Comparison of ENCODE assay signal across 8 cellular contexts in the genomic region with DNA sequence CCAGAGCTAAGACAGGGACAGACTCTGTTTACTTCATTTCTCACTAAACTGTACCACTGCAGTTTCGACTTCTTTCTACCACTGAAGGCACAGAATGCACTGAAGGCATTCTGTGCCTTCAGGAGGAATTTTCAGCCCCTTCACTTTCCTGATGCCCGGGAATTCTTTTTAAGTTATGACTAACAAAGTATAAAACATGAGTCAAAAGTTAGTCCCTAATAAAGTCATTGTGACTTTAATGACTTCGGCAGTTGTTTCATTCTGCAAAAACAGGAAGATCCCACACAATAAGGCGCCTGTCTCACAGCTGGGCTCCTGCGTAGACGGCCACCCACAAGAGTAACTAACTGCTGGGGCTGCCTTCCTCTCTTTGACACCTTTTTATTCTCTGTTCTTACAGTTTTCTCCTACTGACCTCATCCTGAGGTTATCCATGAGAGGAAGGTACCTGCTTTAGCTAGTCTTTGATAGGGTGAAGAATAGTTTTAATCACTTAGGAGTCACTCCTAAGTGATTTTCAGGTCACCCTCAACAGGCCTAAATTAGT.
DNase-seq lines count a peak whose midpoint lies in the region; ATAC-seq, FAIRE-seq and TF ChIP-seq lines count a peak whose summit lies in the region.

No MANE protein-coding gene starts in this region.

- H3K27ac Mint-ChIP-seq in activated T-cell treated with anti-CD3 and anti-CD28 coated beads, Interleukin-2, amount 50 U/mL, for 24 hours: peak overlapping the region; percentile 90

- no peaks in the 10 kb centered on the region for H3K27me3 Mint-ChIP-seq in activated T-cell treated with anti-CD3 and anti-CD28 coated beads, Interleukin-2, amount 50 U/mL, for 24 hours

- no peak overlapping the region for H2BK15ac ChIP-seq in H1 (ENCODE audit: low read length)

- no peak overlapping the region for H2BK120ac ChIP-seq in H1 (replicated peaks; ENCODE audit: low read depth, low read length)

- DNase-seq in activated T-cell treated with anti-CD3 and anti-CD28 coated beads, Interleukin-2, amount 50 U/mL, for 24 hours: no peak
- no peak for DNase-seq in activated T-cell treated with anti-CD3 and anti-CD28 coated beads, Interleukin-2, amount 50 U/mL, for 1 hour
- peak; percentile 46 for DNase-seq in T follicular helper cell (ENCODE audit: low read depth)
- no peak for DNase-seq in H1 (ENCODE audit: low read depth in 1 of 2, low spot score in 2 of 2)
- DNase-seq in pons (ENCODE audit: low spot score): peak; percentile 84
- DNase-seq in lower leg skin (ENCODE audit: low spot score in 2 of 2): no peak
- DNase-seq in D721Med (ENCODE audit: insufficient read length, low spot score): no peak

- H3K18ac ChIP-seq in H1 (ENCODE audit: extremely low read depth, low read length): no peak overlapping the region

- H2AFZ ChIP-seq in H1 (ENCODE audit: low read length): no peak overlapping the region

- H2BK20ac ChIP-seq in H1 (ENCODE audit: low read length): no peak overlapping the region

- no peaks in the 10 kb centered on the region for H3K23me2 ChIP-seq in H1 (ENCODE audit: low read depth, low read length)

- H3K79me1 ChIP-seq in H1 (ENCODE audit: low read depth, low read length): no peaks in the 10 kb centered on the region

- no peak for TF ChIP-seq RAD21 in H1 (IDR thresholded peaks at IDR 0.05 in 1 of 2, conservative IDR thresholded peaks at IDR 0.05 in 1 of 2; ENCODE audit: low read depth in 2 of 2, low read length in 2 of 2)

- no peaks in the 10 kb centered on the region for H3K9me3 Mint-ChIP-seq in activated T-cell treated with anti-CD3 and anti-CD28 coated beads, Interleukin-2, amount 50 U/mL, for 24 hours

- no peak overlapping the region for H2AK5ac ChIP-seq in H1 (ENCODE audit: low read depth, low read length)

- no peak overlapping the region; a peak in 1 of 8 replicates for H3K4me3 ChIP-seq in H1 (ENCODE audit: extremely low read depth in 1 of 4, insufficient read depth in 2 of 4, low read depth in 3 of 4, low read length in 4 of 4)
- no peak overlapping the region for H3K4me3 ChIP-seq in lower leg skin (ENCODE audit: low read depth, poor library complexity, severe bottlenecking)

- peak; percentile 46 for ATAC-seq in HG03097 (IDR thresholded peaks at IDR 0.05; ENCODE audit: low FRiP score, unreplicated experiment)

- H4K5ac ChIP-seq in H1 (ENCODE audit: insufficient read length, low read depth, low read length): peak overlapping the region; percentile 65

- no peak overlapping the region; the same call in 1 of the 2 replicates for H3K27ac ChIP-seq in H1 (ENCODE audit: low read depth, low read length)

- H4K8ac ChIP-seq in H1 (ENCODE audit: extremely low read depth, insufficient read depth, low read length): no peak overlapping the region

- H2BK5ac ChIP-seq in H1 (ENCODE audit: low read depth, low read length): no peak overlapping the region

- H3K4me1 Mint-ChIP-seq in activated T-cell treated with anti-CD3 and anti-CD28 coated beads, Interleukin-2, amount 50 U/mL, for 24 hours (ENCODE audit: low read depth): peaks cover 94% of the 10 kb centered on the region

- no peaks in the 10 kb centered on the region for H3K36me3 ChIP-seq in H1 (ENCODE audit: control insufficient read depth in 2 of 4, insufficient read depth in 4 of 4, low read length in 3 of 4)

- no peak overlapping the region for H3K14ac ChIP-seq in H1 (ENCODE audit: insufficient read length)

- WGBS in H1 (ENCODE audit: extremely low coverage in 1 of 2, insufficient coverage in 1 of 2, insufficient read length in 1 of 2, insufficient replicate concordance in 2 of 2, low coverage in 1 of 2, low lambda C conversion rate in 2 of 2, missing lambda C conversion rate in 1 of 2), 2 experiments: 30% methylated on average over 6 of the region's 6 CpGs; no CpG with 5 or more reads in 1 of the 2 experiments
- 33 to 42% methylated on average over 6 of the region's 6 CpGs for WGBS in lower leg skin, 2 donors

- FAIRE-seq in H1 (lab: Jason Lieb, UNC): peak; percentile 63
- no peak for FAIRE-seq in D721Med (lab: Jason Lieb, UNC)

- peak in 1 of 2 experiments; percentile 43; a peak in 1 of 3 replicates for TF ChIP-seq EP300 in H1 (IDR thresholded peaks at IDR 0.05; ENCODE audit: borderline replicate concordance in 1 of 2, low read depth in 2 of 2, low read length in 2 of 2)

- POLR2A ChIA-PET in H1 (lab: Charles Lee; ENCODE audit: partially characterized antibody): no interaction called here

- peak overlapping the region; percentile 14 to 19; a peak in 2 of 4 replicates for H3K4me2 ChIP-seq in H1 (ENCODE audit: insufficient read depth in 1 of 2, low read depth in 2 of 2, low read length in 2 of 2)

- no peak overlapping the region for H3K9ac ChIP-seq in H1 (replicated peaks in 1 of 4; ENCODE audit: extremely low read depth in 1 of 4, low read depth in 3 of 4, low read length in 3 of 4)

- no peak overlapping the region for H4K91ac ChIP-seq in H1 (replicated peaks; ENCODE audit: insufficient read length, low read length)

- intact Hi-C loops in lower leg skin (cut with DNase I; ENCODE audit: low total_unique reads): no loop called here

- no peaks in the 10 kb centered on the region for H4K20me1 ChIP-seq in H1 (replicated peaks in 1 of 2; ENCODE audit: control insufficient read depth in 1 of 2, insufficient read depth in 2 of 2, low read length in 2 of 2)

- TF ChIP-seq POLR2A in H1 (IDR thresholded peaks at IDR 0.05; ENCODE audit: control extremely low read depth in 1 of 2, low read depth in 2 of 2, low read length in 2 of 2): no peak
- TF ChIP-seq POLR2A in lower leg skin (IDR thresholded peaks at IDR 0.05): no peak

- peaks cover 5 to 23% (median 13%) of the 10 kb centered on the region in 4 experiments for H3K4me1 ChIP-seq in H1 (replicated peaks in 1 of 4; ENCODE audit: control insufficient read depth in 3 of 4, insufficient read depth in 4 of 4, low read length in 3 of 4)

- H3K4me3 Mint-ChIP-seq in activated T-cell treated with anti-CD3 and anti-CD28 coated beads, Interleukin-2, amount 50 U/mL, for 24 hours: peak overlapping the region; percentile 64

- peaks cover 0 to 33% of the 10 kb centered on the region in 2 experiments; a peak in 3 of 4 replicates for H3K79me2 ChIP-seq in H1 (ENCODE audit: control insufficient read depth in 1 of 2, insufficient read depth in 2 of 2, low read length in 2 of 2)

- CTCF ChIA-PET in H1 (lab: Charles Lee; ENCODE audit: partially characterized antibody): interaction anchor here (0.7 to 2.3 kb wide), 4 partner anchors 10 to 184 kb away, joined by 3 to 7 read pairs (median 4); a partner anchor contains a TSS

- peaks cover 34% of the 10 kb centered on the region for H3K36me3 Mint-ChIP-seq in activated T-cell treated with anti-CD3 and anti-CD28 coated beads, Interleukin-2, amount 50 U/mL, for 24 hours (ENCODE audit: low read depth)

- H3K4ac ChIP-seq in H1 (replicated peaks; ENCODE audit: insufficient read length, low read depth, low read length): no peak overlapping the region

- H2BK12ac ChIP-seq in H1 (ENCODE audit: low read depth, low read length): no peak overlapping the region

- H3K9me3 ChIP-seq in H1 (ENCODE audit: insufficient read depth in 2 of 2, low read depth in 1 of 2, low read length in 1 of 2): no peaks in the 10 kb centered on the region

- no peak for TF ChIP-seq CTCF in H1 (IDR thresholded peaks at IDR 0.05; ENCODE audit: control extremely low read depth in 1 of 3, insufficient read depth in 1 of 3, low read depth in 1 of 3, low read length in 3 of 3)
- no peak for TF ChIP-seq CTCF in lower leg skin (IDR thresholded peaks at IDR 0.05)
- TF ChIP-seq CTCF in D721Med (IDR thresholded peaks at IDR 0.05; ENCODE audit: insufficient read depth, missing control alignments): no peak

- H3K27me3 ChIP-seq in H1 (replicated peaks in 1 of 4; ENCODE audit: control insufficient read depth in 3 of 4, extremely low read depth in 1 of 4, insufficient read depth in 3 of 4, low read length in 3 of 4): no peaks in the 10 kb centered on the region

- no peak overlapping the region for H3K23ac ChIP-seq in H1 (ENCODE audit: insufficient read length)

- H3K56ac ChIP-seq in H1 (replicated peaks; ENCODE audit: insufficient read length, low read depth, low read length): no peak overlapping the region

TF ChIP-seq in H1, 55 proteins besides CTCF, POLR2A, EP300 and RAD21:
- TF ChIP-seq JUN (IDR thresholded peaks at IDR 0.05; ENCODE audit: low read depth, low read length) (no peak), TBP (IDR thresholded peaks at IDR 0.05; ENCODE audit: low read depth, low read length) (no peak), BRCA1 (IDR thresholded peaks at IDR 0.05; ENCODE audit: low read depth, low read length) (no peak), NRF1 (IDR thresholded peaks at IDR 0.05; ENCODE audit: low read depth, low read length) (no peak), CBX5 (IDR thresholded peaks at IDR 0.05; ENCODE audit: low read depth, low read length) (no peak), POLR2AphosphoS5 (IDR thresholded peaks at IDR 0.05; ENCODE audit: low read depth, low read length) (no peak), TAF7 (optimal IDR thresholded peaks at IDR 0.05; ENCODE audit: borderline replicate concordance, low read depth, low read length) (no peak), KDM5A (IDR thresholded peaks at IDR 0.05; ENCODE audit: low read length) (no peak)
- TF ChIP-seq, protein P1, sequence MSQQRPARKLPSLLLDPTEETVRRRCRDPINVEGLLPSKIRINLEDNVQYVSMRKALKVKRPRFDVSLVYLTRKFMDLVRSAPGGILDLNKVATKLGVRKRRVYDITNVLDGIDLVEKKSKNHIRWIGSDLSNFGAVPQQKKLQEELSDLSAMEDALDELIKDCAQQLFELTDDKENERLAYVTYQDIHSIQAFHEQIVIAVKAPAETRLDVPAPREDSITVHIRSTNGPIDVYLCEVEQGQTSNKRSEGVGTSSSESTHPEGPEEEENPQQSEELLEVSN (IDR thresholded peaks at IDR 0.05): no peak

Comparison
In these comparisons a context has a peak if more than half of its experiments do, and no peak if none do; other contexts are left out.
1. DNase-seq: peak in T follicular helper cell (single experiment) and pons (single experiment); none in activated T-cell treated with anti-CD3 and anti-CD28 coated beads, Interleukin-2, amount 50 U/mL, for 24 hours (single experiment), activated T-cell treated with anti-CD3 and anti-CD28 coated beads, Interleukin-2, amount 50 U/mL, for 1 hour (single experiment), H1 (0 of 2), lower leg skin (0 of 2) and D721Med (single experiment).